29 cellular contexts compared by ENCODE assay signal in the genomic region with DNA sequence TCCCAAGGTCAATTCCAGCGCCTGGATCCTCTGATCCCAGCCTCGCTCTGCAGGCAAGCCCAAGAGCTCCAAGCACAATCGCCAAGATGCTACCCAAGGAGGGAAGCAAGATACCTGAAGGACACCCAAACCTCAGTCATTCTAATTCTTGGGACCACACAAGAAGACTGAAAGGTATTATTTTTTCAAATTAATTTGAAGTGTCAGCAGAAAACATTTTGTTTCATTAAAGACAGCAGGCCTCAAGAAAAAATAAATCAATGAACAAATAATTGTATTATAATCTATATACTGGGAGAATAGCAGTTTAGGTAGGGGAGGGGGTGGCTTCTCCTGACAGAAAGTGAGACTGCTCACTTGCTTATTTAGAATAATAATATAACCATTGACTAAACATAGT.
"Had no signal": no experiment of that assay in that cellular context is flagged by ENCODE, and none has a peak within 500 bp of the region (broad histone marks: within the 10 kb centered on the region; RNA-seq: fewer than 3 reads in every experiment).

No MANE protein-coding gene starts in this region.

- H3K36me3 ChIP-seq: colonic mucosa, gastrocnemius medialis had no signal

- DNase-seq: colonic mucosa; cortex of kidney; dermis blood vessel endothelial cell; dorsolateral prefrontal cortex; effector CD4-positive, alpha-beta T cell; effector CD8-positive, alpha-beta T cell; effector memory CD4-positive, alpha-beta T cell; effector memory CD8-positive, alpha-beta T cell; endodermal cell; erythroblast; esophagus squamous epithelium; foreskin fibroblast; foreskin keratinocyte; foreskin melanocyte; gastrocnemius medialis; glutamatergic neuron; head of caudate nucleus; heart left ventricle; heart right ventricle had no signal

- H3K27ac Mint-ChIP-seq: dendritic cell treated with granulocyte-macrophage colony-stimulating factor and Interleukin-4, amounts not matched to agents 40 ng/mL and 50 ng/mL, for 4 days; effector memory CD8-positive, alpha-beta T cell had no signal

- H3K9me3 ChIP-seq: colonic mucosa, esophagus squamous epithelium, gastrocnemius medialis, gastroesophageal sphincter had no signal

- H3K27me3 ChIP-seq: colonic mucosa, dorsolateral prefrontal cortex, esophagus muscularis mucosa, esophagus squamous epithelium, foreskin keratinocyte, gastrocnemius medialis, gastroesophageal sphincter, heart left ventricle, heart right ventricle had no signal

- ATAC-seq: effector memory CD8-positive, alpha-beta T cell; esophagus mucosa; foreskin keratinocyte; gastrocnemius medialis; gastroesophageal sphincter; heart left ventricle; heart right ventricle had no signal

- H3K9me3 Mint-ChIP-seq: dendritic cell treated with granulocyte-macrophage colony-stimulating factor and Interleukin-4, amounts not matched to agents 40 ng/mL and 50 ng/mL, for 4 days; effector memory CD8-positive, alpha-beta T cell; endodermal cell had no signal

- H3K4me1 ChIP-seq: colonic mucosa, esophagus muscularis mucosa, esophagus squamous epithelium, foreskin keratinocyte, gastrocnemius medialis, gastroesophageal sphincter had no signal

- H3K4me1 Mint-ChIP-seq: endodermal cell had no signal

- FAIRE-seq: colon, endometrium, endothelial cell of umbilical vein, frontal cortex had no signal

- H3K4me3 Mint-ChIP-seq: dendritic cell treated with granulocyte-macrophage colony-stimulating factor and Interleukin-4, amounts not matched to agents 40 ng/mL and 50 ng/mL, for 4 days; effector memory CD8-positive, alpha-beta T cell; endodermal cell had no signal

- H3K27ac ChIP-seq: colonic mucosa, coronary artery, dorsolateral prefrontal cortex, epithelial cell of prostate, esophagus muscularis mucosa, esophagus squamous epithelium, foreskin keratinocyte, gastrocnemius medialis, gastroesophageal sphincter, heart left ventricle, heart right ventricle had no signal

- H3K27me3 Mint-ChIP-seq: dendritic cell treated with granulocyte-macrophage colony-stimulating factor and Interleukin-4, amounts not matched to agents 40 ng/mL and 50 ng/mL, for 4 days; effector memory CD8-positive, alpha-beta T cell had no signal

- H3K4me3 ChIP-seq: colonic mucosa, coronary artery, dorsolateral prefrontal cortex, esophagus muscularis mucosa, esophagus squamous epithelium, gastrocnemius medialis, gastroesophageal sphincter, heart left ventricle, heart right ventricle had no signal
